In the genomic region with DNA sequence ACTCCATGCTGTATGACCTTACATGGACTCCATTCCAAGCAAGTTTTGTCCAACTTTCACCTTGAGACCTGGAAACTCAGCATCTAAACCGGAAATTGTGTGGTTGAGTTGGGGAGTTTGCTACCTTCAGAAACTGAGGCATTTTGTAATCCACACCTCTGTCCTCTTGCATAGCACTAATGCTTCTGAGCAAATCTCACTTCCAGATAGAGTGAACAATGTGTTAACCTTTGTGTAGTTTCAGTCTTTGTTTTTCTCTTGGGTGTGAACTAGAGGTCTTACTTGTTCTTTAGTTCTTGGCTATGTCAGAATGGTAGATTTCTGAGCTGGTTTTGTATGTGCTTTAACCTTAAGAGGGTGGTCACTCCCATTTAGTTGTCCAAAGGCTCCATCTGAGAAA, we compare ENCODE assay signal across 38 cellular contexts. TPM values are rescaled to one million over a fixed set of nuclear protein-coding genes. Genes with fewer than 3 reads are reported as not detected.
"Had no signal": no experiment of that assay in that cellular context is flagged by ENCODE, and none has a peak within 500 bp of the region (broad histone marks: within the 10 kb centered on the region; RNA-seq: fewer than 3 reads in every experiment).

No MANE protein-coding gene starts in this region.

- H3K27me3 ChIP-seq: SJCRH30 had no signal

- H3K27ac ChIP-seq: PC-9, RWPE1, SJCRH30, SK-N-MC had no signal

- DNase-seq: MM.1S, NCI-H1048, NCI-H1092 treated with DMSO at 0.1 percent for 48 hours, NCI-H1105 treated with DMSO at 0.1 percent for 48 hours, NCI-H1417, NCI-H1436, NCI-H146, NCI-H1694, NCI-H187, NCI-H1930, NCI-H2029 treated with DMSO at 0.1 percent for 48 hours, NCI-H2081 treated with DMSO at 0.1 percent for 48 hours, NCI-H2107, NCI-H2171, NCI-H226, NCI-H446 treated with DMSO at 0.1 percent for 48 hours, NCI-H510A, NCI-H524, NCI-H526, NCI-H69, NCI-H748 treated with DMSO at 0.1 percent for 48 hours, NCI-H82, PC-9, SHP77, SIG-M5, SJCRH30, T-cell had no signal

- H3K9me3 ChIP-seq: SJCRH30 had no signal

- H3K4me1 ChIP-seq: SJCRH30 had no signal

- H3K36me3 ChIP-seq: SJCRH30 had no signal

- H2AFZ ChIP-seq: PC-9 had no signal

- ATAC-seq: Panc1, Right ventricle myocardium inferior, SK-N-SH treated with all-trans-retinoic acid at 6 μM for 48 hours, T-cell had no signal

- H3K4me3 ChIP-seq: PC-9, SJCRH30, SK-N-MC had no signal

- H3K4me2 ChIP-seq: PC-9 had no signal

RNA-seq across cellular contexts. Expression of gene TCEAL2, which starts 48.1 kb away (rescaled TPM):
- total RNA-seq: LHCN-M2; MCF 10A; OCI-LY7; PC-9; Right ventricle myocardium inferior; RPMI7951; SJCRH30; SK-MEL-5; T-helper 1 cell treated with Interleukin-12 subunit alpha and Interleukin-12 subunit beta and Interleukin-4 antibody, amounts not matched to agents 30 ng/mL and 1 ng/mL, for 36 hours had no signal
